ENCODE assay signal across 1 cellular context in genomic region chr12:106246891-106247730, GRCh38.
TF ChIP-seq lines count a peak whose summit lies in the region.

No MANE protein-coding gene starts in this region.

TF ChIP-seq in HepG2, 621 proteins besides CTCF, POLR2A, EP300 and RAD21 (continued from another document and continues in another):
- TF ChIP-seq ZNF17 (CRISPR knock-in tag; IDR thresholded peaks at IDR 0.05) (0 out of 2 replicates have a peak, but pooled peaks have one; percentile 50), HDAC1 (CRISPR knock-in tag; IDR thresholded peaks at IDR 0.05) (peak; percentile 42), JUNB (CRISPR knock-in tag; IDR thresholded peaks at IDR 0.05; ENCODE audit: borderline replicate concordance) (0 out of 2 replicates have a peak, but pooled peaks have one; percentile 28), ZSCAN12 (CRISPR knock-in tag; IDR thresholded peaks at IDR 0.05) (no peak), KDM3A (CRISPR knock-in tag; IDR thresholded peaks at IDR 0.05; ENCODE audit: low read depth) (no peak), ZNF253 (CRISPR knock-in tag; IDR thresholded peaks at IDR 0.05; ENCODE audit: borderline replicate concordance) (0 out of 2 replicates have a peak, but pooled peaks have one; percentile 22), SRY (CRISPR knock-in tag; IDR thresholded peaks at IDR 0.05) (no peak; the same call in 1 of the 2 replicates), HOXA9 (CRISPR knock-in tag; IDR thresholded peaks at IDR 0.05; ENCODE audit: borderline replicate concordance) (0 out of 2 replicates have a peak, but pooled peaks have one; percentile 49), ZNF850 (CRISPR knock-in tag; conservative IDR thresholded peaks at IDR 0.05) (peak; percentile 69; the same call in 1 of the 2 replicates), KIAA2018 (CRISPR knock-in tag; IDR thresholded peaks at IDR 0.05; ENCODE audit: borderline replicate concordance) (no peak), SMAD3 (CRISPR knock-in tag; IDR thresholded peaks at IDR 0.05) (no peak), TBX2 (CRISPR knock-in tag; IDR thresholded peaks at IDR 0.05; ENCODE audit: borderline replicate concordance) (0 out of 2 replicates have a peak, but pooled peaks have one; percentile 29), HNRNPL (IDR thresholded peaks at IDR 0.05; ENCODE audit: low read depth, low read length) (peak; percentile 77), MATR3 (CRISPR knock-in tag; IDR thresholded peaks at IDR 0.05) (no peak), ZNF737 (CRISPR knock-in tag; IDR thresholded peaks at IDR 0.05; ENCODE audit: borderline replicate concordance) (no peak), ZFP1 (CRISPR knock-in tag; IDR thresholded peaks at IDR 0.05) (no peak), ZBTB42 (CRISPR knock-in tag; IDR thresholded peaks at IDR 0.05) (no peak), RXRA (CRISPR knock-in tag; IDR thresholded peaks at IDR 0.05) (peak; percentile 35; the same call in 1 of the 2 replicates), RBFOX2 (IDR thresholded peaks at IDR 0.05; ENCODE audit: low read depth, low read length) (peak; percentile 63; the same call in 1 of the 2 replicates), TEAD3 (CRISPR knock-in tag; optimal IDR thresholded peaks at IDR 0.05; ENCODE audit: borderline replicate concordance) (peak; percentile 11), RBM39 (IDR thresholded peaks at IDR 0.05; ENCODE audit: low read depth, low read length, poor library complexity, severe bottlenecking) (no peak), SMAD9 (CRISPR knock-in tag; IDR thresholded peaks at IDR 0.05) (no peak), TEF (CRISPR knock-in tag; IDR thresholded peaks at IDR 0.05) (no peak), ZNF615 (CRISPR knock-in tag; IDR thresholded peaks at IDR 0.05; ENCODE audit: borderline replicate concordance) (no peak), ZNF652 (CRISPR knock-in tag; IDR thresholded peaks at IDR 0.05; ENCODE audit: borderline replicate concordance, low read depth) (no peak), ZNF704 (CRISPR knock-in tag; IDR thresholded peaks at IDR 0.05; ENCODE audit: borderline replicate concordance) (no peak), ZFP82 (CRISPR knock-in tag; IDR thresholded peaks at IDR 0.05; ENCODE audit: borderline replicate concordance) (no peak), HIVEP1 (CRISPR knock-in tag; IDR thresholded peaks at IDR 0.05) (0 out of 2 replicates have a peak, but pooled peaks have one; percentile 46), ZNF891 (CRISPR knock-in tag; IDR thresholded peaks at IDR 0.05) (0 out of 2 replicates have a peak, but pooled peaks have one; percentile 62), ZNF274 (CRISPR knock-in tag; IDR thresholded peaks at IDR 0.05) (no peak), HNRNPLL (IDR thresholded peaks at IDR 0.05; ENCODE audit: low read depth, low read length, poor library complexity, severe bottlenecking) (peak; percentile 34), TCF12 (IDR thresholded peaks at IDR 0.05) (no peak), TCF12 (CRISPR knock-in tag; IDR thresholded peaks at IDR 0.05) (no peak), FOXK1 (CRISPR knock-in tag; IDR thresholded peaks at IDR 0.05; ENCODE audit: borderline replicate concordance, low read depth) (no peak), ZNF567 (CRISPR knock-in tag; IDR thresholded peaks at IDR 0.05; ENCODE audit: borderline replicate concordance) (no peak), NAIF1 (CRISPR knock-in tag; IDR thresholded peaks at IDR 0.05; ENCODE audit: borderline replicate concordance) (no peak), ZNF317 (CRISPR knock-in tag; IDR thresholded peaks at IDR 0.05) (0 out of 2 replicates have a peak, but pooled peaks have one; percentile 67), ZNF674 (CRISPR knock-in tag; IDR thresholded peaks at IDR 0.05; ENCODE audit: low read depth) (no peak), ZNF260 (CRISPR knock-in tag; IDR thresholded peaks at IDR 0.05; ENCODE audit: borderline replicate concordance, low read depth) (no peak), SAP130 (CRISPR knock-in tag; IDR thresholded peaks at IDR 0.05; ENCODE audit: low read depth) (no peak), TBL1XR1 (IDR thresholded peaks at IDR 0.05; ENCODE audit: borderline replicate concordance, low read length, partially characterized antibody) (no peak), SALL1 (CRISPR knock-in tag; IDR thresholded peaks at IDR 0.05) (peak; percentile 15; the same call in 1 of the 2 replicates), PBX2 (CRISPR knock-in tag; IDR thresholded peaks at IDR 0.05) (no peak)
- TF ChIP-seq, protein P1, sequence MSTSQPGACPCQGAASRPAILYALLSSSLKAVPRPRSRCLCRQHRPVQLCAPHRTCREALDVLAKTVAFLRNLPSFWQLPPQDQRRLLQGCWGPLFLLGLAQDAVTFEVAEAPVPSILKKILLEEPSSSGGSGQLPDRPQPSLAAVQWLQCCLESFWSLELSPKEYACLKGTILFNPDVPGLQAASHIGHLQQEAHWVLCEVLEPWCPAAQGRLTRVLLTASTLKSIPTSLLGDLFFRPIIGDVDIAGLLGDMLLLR (CRISPR knock-in tag; IDR thresholded peaks at IDR 0.05) = no peak
- TF ChIP-seq, protein P2, sequence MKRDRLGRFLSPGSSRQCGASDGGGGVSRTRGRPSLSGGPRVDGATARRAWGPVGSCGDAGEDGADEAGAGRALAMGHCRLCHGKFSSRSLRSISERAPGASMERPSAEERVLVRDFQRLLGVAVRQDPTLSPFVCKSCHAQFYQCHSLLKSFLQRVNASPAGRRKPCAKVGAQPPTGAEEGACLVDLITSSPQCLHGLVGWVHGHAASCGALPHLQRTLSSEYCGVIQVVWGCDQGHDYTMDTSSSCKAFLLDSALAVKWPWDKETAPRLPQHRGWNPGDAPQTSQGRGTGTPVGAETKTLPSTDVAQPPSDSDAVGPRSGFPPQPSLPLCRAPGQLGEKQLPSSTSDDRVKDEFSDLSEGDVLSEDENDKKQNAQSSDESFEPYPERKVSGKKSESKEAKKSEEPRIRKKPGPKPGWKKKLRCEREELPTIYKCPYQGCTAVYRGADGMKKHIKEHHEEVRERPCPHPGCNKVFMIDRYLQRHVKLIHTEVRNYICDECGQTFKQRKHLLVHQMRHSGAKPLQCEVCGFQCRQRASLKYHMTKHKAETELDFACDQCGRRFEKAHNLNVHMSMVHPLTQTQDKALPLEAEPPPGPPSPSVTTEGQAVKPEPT (CRISPR knock-in tag; IDR thresholded peaks at IDR 0.05; ENCODE audit: low read depth) = no peak
- TF ChIP-seq, protein P3, sequence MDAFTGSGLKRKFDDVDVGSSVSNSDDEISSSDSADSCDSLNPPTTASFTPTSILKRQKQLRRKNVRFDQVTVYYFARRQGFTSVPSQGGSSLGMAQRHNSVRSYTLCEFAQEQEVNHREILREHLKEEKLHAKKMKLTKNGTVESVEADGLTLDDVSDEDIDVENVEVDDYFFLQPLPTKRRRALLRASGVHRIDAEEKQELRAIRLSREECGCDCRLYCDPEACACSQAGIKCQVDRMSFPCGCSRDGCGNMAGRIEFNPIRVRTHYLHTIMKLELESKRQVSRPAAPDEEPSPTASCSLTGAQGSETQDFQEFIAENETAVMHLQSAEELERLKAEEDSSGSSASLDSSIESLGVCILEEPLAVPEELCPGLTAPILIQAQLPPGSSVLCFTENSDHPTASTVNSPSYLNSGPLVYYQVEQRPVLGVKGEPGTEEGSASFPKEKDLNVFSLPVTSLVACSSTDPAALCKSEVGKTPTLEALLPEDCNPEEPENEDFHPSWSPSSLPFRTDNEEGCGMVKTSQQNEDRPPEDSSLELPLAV (CRISPR knock-in tag; conservative IDR thresholded peaks at IDR 0.05; ENCODE audit: low read depth) = no peak
